15 cellular contexts compared by ENCODE assay signal in the genomic region with DNA sequence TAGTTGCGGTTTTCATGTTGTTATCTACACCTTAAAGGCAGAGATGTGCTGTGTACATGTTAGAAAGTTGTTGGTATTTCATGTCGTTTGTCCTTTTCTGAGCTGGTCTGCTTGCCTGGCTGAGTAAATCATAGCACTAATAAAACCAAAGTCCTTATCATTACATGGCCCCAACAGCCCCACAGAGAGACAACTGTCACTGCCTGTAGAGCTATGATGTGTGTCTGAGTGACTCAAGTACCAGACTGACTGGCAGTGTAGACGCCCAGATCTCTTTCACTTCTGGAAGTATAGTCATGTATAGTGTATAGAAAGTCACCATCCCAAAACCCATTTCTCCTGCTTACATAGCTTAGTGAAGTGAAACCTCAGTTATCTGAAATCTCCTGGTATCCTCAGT. TPM values are rescaled to one million over a fixed set of nuclear protein-coding genes. Genes with fewer than 3 reads are reported as not detected.
DNase-seq lines count a peak whose midpoint lies in the region; ATAC-seq lines count a peak whose summit lies in the region.
"Had no signal": no experiment of that assay in that cellular context is flagged by ENCODE, and none has a peak within 500 bp of the region (broad histone marks: within the 10 kb centered on the region; RNA-seq: fewer than 3 reads in every experiment).

No MANE protein-coding gene starts in this region.

- peaks cover 0 to 26% (median 5%) of the 10 kb centered on the region in 11 experiments; a peak in 6 of 22 replicates for H3K36me3 ChIP-seq in BLaER1 treated with 17β-estradiol and CSF1 and Interleukin-3, amounts not matched to agents 10 nM and 100 nM

- DNase-seq in RPMI7951 (ENCODE audit: low read depth) (peak; percentile 11), kidney tubule cell (ENCODE audit: low spot score) (peak; percentile 44), SIG-M5 treated with dmso at 0.1 percent for 504 hours (lab: John Stamatoyannopoulos, UW; ENCODE audit: unreplicated experiment) (no peak), NCI-H345 treated with DMSO at 0.1 percent for 48 hours (lab: John Stamatoyannopoulos, UW; ENCODE audit: unreplicated experiment) (no peak)
- DNase-seq: activated CD8-positive, alpha-beta T cell treated with anti-CD3 and anti-CD28 coated beads for 36 hours; activated naive CD8-positive, alpha-beta T cell treated with anti-CD3 and anti-CD28 coated beads, Interleukin-2, amount 10 ng/mL, durations not matched to agents 7 days and 5 days; CD4-positive, alpha-beta memory T cell; NCI-H1694; NCI-H748 treated with DMSO at 0.1 percent for 48 hours had no signal

- no peak overlapping the region for H3K4me3 ChIP-seq in BLaER1 treated with 17β-estradiol and CSF1 and Interleukin-3, amounts not matched to agents 10 nM and 100 nM
- H3K4me3 ChIP-seq: lung had no signal

- peak overlapping the region in 3 of 11 experiments; percentile 3 to 44 (median 15); a peak in 4 of 22 replicates for H3K9ac ChIP-seq in BLaER1 treated with 17β-estradiol and CSF1 and Interleukin-3, amounts not matched to agents 10 nM and 100 nM
- H3K9ac ChIP-seq: parathyroid adenoma had no signal

- ATAC-seq in GM18520 (IDR thresholded peaks at IDR 0.05; ENCODE audit: unreplicated experiment): peak; percentile 23
- no peak for ATAC-seq in HG03354 (IDR thresholded peaks at IDR 0.05; ENCODE audit: poor library complexity, severe bottlenecking, unreplicated experiment)
- no peak for ATAC-seq in HG03571 (IDR thresholded peaks at IDR 0.05; ENCODE audit: unreplicated experiment)
- ATAC-seq: activated CD8-positive, alpha-beta T cell treated with anti-CD3 and anti-CD28 coated beads for 36 hours had no signal

- peaks cover 0 to 5% (median 0%) of the 10 kb centered on the region in 11 experiments; a peak in 1 of 22 replicates for H3K9me3 ChIP-seq in BLaER1 treated with 17β-estradiol and CSF1 and Interleukin-3, amounts not matched to agents 10 nM and 100 nM (replicated peaks in 1 of 11)

- no peaks in the 10 kb centered on the region for H3K27me3 ChIP-seq in BLaER1 treated with 17β-estradiol and CSF1 and Interleukin-3, amounts not matched to agents 10 nM and 100 nM

- peak overlapping the region; percentile 41 to 98 (median 73) for H3K4me2 ChIP-seq in BLaER1 treated with 17β-estradiol and CSF1 and Interleukin-3, amounts not matched to agents 10 nM and 100 nM

- H3K27ac ChIP-seq in BLaER1 treated with 17β-estradiol and CSF1 and Interleukin-3, amounts not matched to agents 10 nM and 100 nM: peak overlapping the region in 1 of 11 experiments; percentile 32; a peak in 1 of 22 replicates
- H3K27ac ChIP-seq: parathyroid adenoma had no signal

- peaks cover 52 to 79% (median 57%) of the 10 kb centered on the region in 10 experiments for H3K4me1 ChIP-seq in BLaER1 treated with 17β-estradiol and CSF1 and Interleukin-3, amounts not matched to agents 10 nM and 100 nM

- peaks cover 66 to 89% (median 83%) of the 10 kb centered on the region in 11 experiments for H4K20me1 ChIP-seq in BLaER1 treated with 17β-estradiol and CSF1 and Interleukin-3, amounts not matched to agents 10 nM and 100 nM

RNA-seq across cellular contexts. Expression of a gene that starts 4.3 kb away (rescaled TPM):
- total RNA-seq in RPMI7951 (2014; rRNA removed; shearing (Covaris generic)): 20.1 and 27.6 TPM in 2 replicates

Comparison
In these comparisons a context has a peak if more than half of its experiments do, and no peak if none do; other contexts are left out.
1. DNase-seq: peak in RPMI7951 (single experiment) and kidney tubule cell (single experiment); none in SIG-M5 treated with dmso at 0.1 percent for 504 hours (single experiment) and NCI-H345 treated with DMSO at 0.1 percent for 48 hours (single experiment).